Comparison of ENCODE assay signal across 1 cellular context in genomic region chr1:161019116-161019660, GRCh38.
TF ChIP-seq lines count a peak whose summit lies in the region.

No MANE protein-coding gene starts in this region.

TF ChIP-seq in K562, 482 proteins besides CTCF, POLR2A, EP300 and RAD21:
- TF ChIP-seq THRAP3 (IDR thresholded peaks at IDR 0.05; ENCODE audit: borderline replicate concordance) (0 out of 2 replicates have a peak, but pooled peaks have one; percentile 14), SPI1 (IDR thresholded peaks at IDR 0.05; ENCODE audit: borderline replicate concordance, low read depth, low read length) (peak; percentile 48; the same call in 1 of the 2 replicates), LARP7 (IDR thresholded peaks at IDR 0.05) (peak; percentile 7; the same call in 1 of the 2 replicates), EP400 (IDR thresholded peaks at IDR 0.05) (0 out of 2 replicates have a peak, but pooled peaks have one; percentile 2), NCOA6 (IDR thresholded peaks at IDR 0.05) (0 out of 2 replicates have a peak, but pooled peaks have one; percentile 20)
